24 cellular contexts compared by ENCODE assay signal in the genomic region with DNA sequence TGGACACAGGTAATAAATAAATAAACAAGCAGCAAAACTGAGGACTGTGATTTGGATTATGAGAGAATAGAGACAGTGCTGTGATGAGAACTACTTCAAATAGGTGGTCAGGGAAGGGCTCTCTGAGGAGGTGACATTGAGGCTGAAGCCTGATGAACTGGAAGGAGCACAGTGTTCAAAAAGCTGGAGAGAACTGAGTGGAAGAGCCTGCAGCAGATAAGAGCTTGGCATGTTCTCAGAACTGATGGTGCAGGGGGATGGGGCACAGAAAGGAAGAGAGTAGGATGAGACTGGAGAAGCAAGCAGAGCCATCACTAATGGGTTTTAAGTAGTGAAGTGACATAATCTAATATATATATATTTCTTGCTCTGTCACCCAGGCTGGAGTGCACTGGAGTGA.
"Had no signal": no experiment of that assay in that cellular context is flagged by ENCODE, and none has a peak within 500 bp of the region (broad histone marks: within the 10 kb centered on the region; RNA-seq: fewer than 3 reads in every experiment).

No MANE protein-coding gene starts in this region.

- H3K9me3 ChIP-seq: Peyer's patch had no signal

- H3K27me3 ChIP-seq: brain microvascular endothelial cell, cardiac muscle cell, Peyer's patch had no signal

- DNase-seq: activated CD4-positive, alpha-beta T cell treated with anti-CD3 and anti-CD28 coated beads for 1 hour; activated CD4-positive, alpha-beta T cell treated with anti-CD3 and anti-CD28 coated beads, Interleukin-2, amount 10 ng/mL, durations not matched to agents 24 days and 14 days; activated CD4-positive, alpha-beta T cell treated with anti-CD3 and anti-CD28 coated beads, Interleukin-2, amount 50 U/mL, for 48 hours; activated CD8-positive, alpha-beta memory T cell treated with anti-CD3 and anti-CD28 coated beads, Interleukin-2, amount 10 ng/mL, durations not matched to agents 7 days and 5 days; activated effector memory CD4-positive, alpha-beta T cell treated with anti-CD3 and anti-CD28 coated beads, Interleukin-2, amount 50 U/mL, for 16 hours; activated naive CD4-positive, alpha-beta T cell treated with Interleukin-2 at 50 U/mL for 16 hours; activated naive CD8-positive, alpha-beta T cell treated with anti-CD3 and anti-CD28 coated beads, Interleukin-2, amount 50 U/mL, for 24 hours; activated T-cell treated with anti-CD3 and anti-CD28 coated beads, Interleukin-2, amount 50 U/mL, for 24 hours; amygdala; brain microvascular endothelial cell; MM.1S; NCI-H1105; NCI-H1436; NCI-H1694 treated with DMSO at 0.1 percent for 48 hours; NCI-H2029 treated with DMSO at 0.1 percent for 48 hours; NCI-H345; NCI-H510A treated with DMSO at 0.1 percent for 48 hours; NCI-H69; Peyer's patch; SHP77 treated with DMSO at 0.1 percent for 48 hours had no signal

- H3K27ac ChIP-seq: brain microvascular endothelial cell, cardiac muscle cell, Peyer's patch, RWPE1 had no signal

- H3K4me3 ChIP-seq: cardiac muscle cell, Peyer's patch had no signal

- ATAC-seq: activated CD8-positive, alpha-beta memory T cell treated with anti-CD3 and anti-CD28 coated beads, Interleukin-2, amount 10 ng/mL, durations not matched to agents 7 days and 5 days; activated naive CD4-positive, alpha-beta T cell treated with anti-CD3 and anti-CD28 coated beads, Interleukin-2, amount 50 U/mL, for 72 hours; activated naive CD8-positive, alpha-beta T cell treated with anti-CD3 and anti-CD28 coated beads, Interleukin-2, amount 50 U/mL, for 24 hours; WTC11 had no signal
